In the genomic region with DNA sequence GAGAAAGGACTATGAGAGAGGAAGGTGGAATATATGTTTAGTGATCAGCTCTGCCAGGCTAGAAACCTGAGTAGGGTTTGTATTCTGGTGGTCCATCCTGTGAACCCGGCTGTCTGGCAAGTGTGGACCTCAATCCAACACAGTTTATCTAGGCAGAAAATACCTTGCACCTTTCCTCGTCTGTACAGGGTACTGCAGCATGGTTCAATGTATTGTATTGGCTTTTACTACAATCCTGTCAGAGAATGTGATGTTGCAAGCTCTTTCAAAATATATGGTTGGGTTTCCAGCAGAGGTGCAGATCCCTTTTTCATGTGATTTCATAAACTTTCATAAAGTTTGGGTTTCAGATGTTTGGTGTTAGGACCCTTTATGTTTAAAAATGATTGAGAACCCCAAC, we compare ENCODE assay signal across 14 cellular contexts.
A peak's percentile ranks its signal among the peaks of the same experiment; 100 is the strongest.
DNase-seq lines count a peak whose midpoint lies in the region; ATAC-seq lines count a peak whose summit lies in the region.
"Had no signal": no experiment of that assay in that cellular context is flagged by ENCODE, and none has a peak within 500 bp of the region (broad histone marks: within the 10 kb centered on the region; RNA-seq: fewer than 3 reads in every experiment).

No MANE protein-coding gene starts in this region.

- no peak for DNase-seq in stimulated activated naive CD8-positive, alpha-beta T cell treated with anti-CD3 and anti-CD28 coated beads, Interleukin-15, Interleukin-2, amounts not matched to agents 100 U/mL and 50 U/mL, for 24 hours
- peak; percentile 70 for DNase-seq in SKM-1 (lab: John Stamatoyannopoulos, UW; ENCODE audit: unreplicated experiment)
- peak in 2 of 3 donors; percentile 33 to 35 for DNase-seq in immature natural killer cell
- no peak for DNase-seq in HuH-7 (ENCODE audit: low spot score)
- no peak for DNase-seq in sciatic nerve (ENCODE audit: low spot score)
- DNase-seq: body of pancreas; C1 segment of cervical spinal cord; NCI-H2029; RPMI8226; stimulated activated CD4-positive, alpha-beta T cell treated with anti-CD3 and anti-CD28 coated beads, Interleukin-12 subunit alpha, Interleukin-12 subunit beta, amount 100 ng/mL, for 4 hours had no signal

- peaks cover 93% of the 10 kb centered on the region for H3K4me1 Mint-ChIP-seq in stimulated activated naive CD8-positive, alpha-beta T cell treated with anti-CD3 and anti-CD28 coated beads, Interleukin-15, Interleukin-2, amounts not matched to agents 100 ng/mL and 50 ng/mL, for 24 hours (ENCODE audit: low read depth)
- peaks cover 79 to 89% of the 10 kb centered on the region in 2 donors for H3K4me1 Mint-ChIP-seq in immature natural killer cell

- intact Hi-C loops in sciatic nerve (cut with DNase I) = no loop called here

- no peaks in the 10 kb centered on the region for H3K27me3 Mint-ChIP-seq in stimulated activated naive CD8-positive, alpha-beta T cell treated with anti-CD3 and anti-CD28 coated beads, Interleukin-15, Interleukin-2, amounts not matched to agents 100 ng/mL and 50 ng/mL, for 24 hours
- H3K27me3 Mint-ChIP-seq in immature natural killer cell (ENCODE audit: low read depth in 3 of 3) = peaks cover 15 to 26% (median 25%) of the 10 kb centered on the region in 3 donors

- no peak for ATAC-seq in stimulated activated naive CD8-positive, alpha-beta T cell treated with anti-CD3 and anti-CD28 coated beads, Interleukin-15, Interleukin-2, amounts not matched to agents 100 U/mL and 50 U/mL, for 24 hours
- ATAC-seq in GM18870 (IDR thresholded peaks at IDR 0.05; ENCODE audit: unreplicated experiment) (no peak), HG03175 (IDR thresholded peaks at IDR 0.05; ENCODE audit: unreplicated experiment) (no peak), sciatic nerve (no peak)
- ATAC-seq: body of pancreas had no signal

- H3K4me3 Mint-ChIP-seq in stimulated activated naive CD8-positive, alpha-beta T cell treated with anti-CD3 and anti-CD28 coated beads, Interleukin-15, Interleukin-2, amounts not matched to agents 100 ng/mL and 50 ng/mL, for 24 hours = peak overlapping the region; percentile 83
- peak overlapping the region; percentile 86 to 94 (median 90) for H3K4me3 Mint-ChIP-seq in immature natural killer cell
- H3K4me3 Mint-ChIP-seq: neural crest cell had no signal

- H3K9me3 Mint-ChIP-seq in stimulated activated naive CD8-positive, alpha-beta T cell treated with anti-CD3 and anti-CD28 coated beads, Interleukin-15, Interleukin-2, amounts not matched to agents 100 ng/mL and 50 ng/mL, for 24 hours = no peaks in the 10 kb centered on the region
- H3K9me3 Mint-ChIP-seq in immature natural killer cell = no peaks in the 10 kb centered on the region
- H3K9me3 Mint-ChIP-seq: neural crest cell had no signal

- peaks cover 33% of the 10 kb centered on the region for H3K36me3 Mint-ChIP-seq in stimulated activated naive CD8-positive, alpha-beta T cell treated with anti-CD3 and anti-CD28 coated beads, Interleukin-15, Interleukin-2, amounts not matched to agents 100 ng/mL and 50 ng/mL, for 24 hours (ENCODE audit: low read depth)
- H3K36me3 Mint-ChIP-seq in immature natural killer cell = peaks cover 0 to 3% (median under 1%) of the 10 kb centered on the region in 3 donors

- peak overlapping the region; percentile 95 for H3K27ac Mint-ChIP-seq in stimulated activated naive CD8-positive, alpha-beta T cell treated with anti-CD3 and anti-CD28 coated beads, Interleukin-15, Interleukin-2, amounts not matched to agents 100 ng/mL and 50 ng/mL, for 24 hours
- H3K27ac Mint-ChIP-seq in immature natural killer cell = peak overlapping the region; percentile 92 to 99 (median 95)

Comparison
In these comparisons a context has a peak if more than half of its experiments do, and no peak if none do; other contexts are left out.
1. DNase-seq: peak in SKM-1 (single experiment) and immature natural killer cell (2 of 3); none in stimulated activated naive CD8-positive, alpha-beta T cell treated with anti-CD3 and anti-CD28 coated beads, Interleukin-15, Interleukin-2, amounts not matched to agents 100 U/mL and 50 U/mL, for 24 hours (single experiment), HuH-7 (single experiment) and sciatic nerve (single experiment).